Comparison of ENCODE assay signal across 1 cellular context in genomic region chr12:28130625-28131598, GRCh38.
TF ChIP-seq lines count a peak whose summit lies in the region.

No MANE protein-coding gene starts in this region.

TF ChIP-seq in K562, 482 proteins besides CTCF, POLR2A, EP300 and RAD21 (continued from another document):
- TF ChIP-seq ZBTB40 (IDR thresholded peaks at IDR 0.05) (peak; percentile 57; the same call in 1 of the 2 replicates), ZBTB40 (CRISPR knock-in tag; IDR thresholded peaks at IDR 0.05) (no peak), MTA1 (IDR thresholded peaks at IDR 0.05; ENCODE audit: borderline replicate concordance) (peak; percentile 32; the same call in 1 of the 2 replicates), MAZ (CRISPR knock-in tag; conservative IDR thresholded peaks at IDR 0.05 in 1 of 2, IDR thresholded peaks at IDR 0.05 in 1 of 2) (peak; percentile 62 to 72; a peak in 2 of 4 replicates), ZNF395 (CRISPR knock-in tag; IDR thresholded peaks at IDR 0.05) (peak; percentile 62; the same call in 1 of the 2 replicates), LCOR (CRISPR knock-in tag; IDR thresholded peaks at IDR 0.05) (peak; percentile 46; the same call in 1 of the 2 replicates), TCF3 (CRISPR knock-in tag; IDR thresholded peaks at IDR 0.05) (peak; percentile 82), CHAMP1 (IDR thresholded peaks at IDR 0.05) (peak; percentile 86), KLF16 (IDR thresholded peaks at IDR 0.05) (peak; percentile 89), TARDBP (IDR thresholded peaks at IDR 0.05) (no peak), MEF2A (IDR thresholded peaks at IDR 0.05; ENCODE audit: control insufficient read depth, low read depth, low read length) (no peak), THRA (IDR thresholded peaks at IDR 0.05) (no peak), POLR2AphosphoS5 (IDR thresholded peaks at IDR 0.05; ENCODE audit: control insufficient read depth, insufficient read depth, low read depth, low read length) (peak; percentile 73; the same call in 1 of the 2 replicates), CHD1 (IDR thresholded peaks at IDR 0.05; ENCODE audit: low read length) (no peak), MED1 (CRISPR knock-in tag; IDR thresholded peaks at IDR 0.05; ENCODE audit: borderline replicate concordance) (no peak), HLTF (IDR thresholded peaks at IDR 0.05) (no peak), ZNF143 (CRISPR knock-in tag; IDR thresholded peaks at IDR 0.05) (no peak), ZFPM2 (CRISPR knock-in tag; IDR thresholded peaks at IDR 0.05) (no peak), RBM17 (IDR thresholded peaks at IDR 0.05; ENCODE audit: borderline replicate concordance, low read depth, low read length) (no peak), TRIM28 (IDR thresholded peaks at IDR 0.05) (no peak; the same call in 1 of the 2 replicates), CTBP1 (IDR thresholded peaks at IDR 0.05; ENCODE audit: borderline replicate concordance) (peak; percentile 64; the same call in 1 of the 2 replicates), ZNF785 (CRISPR knock-in tag; IDR thresholded peaks at IDR 0.05) (no peak), ZNF384 (IDR thresholded peaks at IDR 0.05; ENCODE audit: low read depth, low read length) (no peak), THAP12 (CRISPR knock-in tag; IDR thresholded peaks at IDR 0.05) (no peak), HMG20A (CRISPR knock-in tag; conservative IDR thresholded peaks at IDR 0.05) (no peak), RBM25 (IDR thresholded peaks at IDR 0.05; ENCODE audit: low read depth, low read length, severe bottlenecking) (no peak), NFXL1 (CRISPR knock-in tag; IDR thresholded peaks at IDR 0.05) (no peak), DMBX1 (CRISPR knock-in tag; IDR thresholded peaks at IDR 0.05; ENCODE audit: borderline replicate concordance) (peak; percentile 49; the same call in 1 of the 2 replicates), FOXP4 (CRISPR knock-in tag; IDR thresholded peaks at IDR 0.05; ENCODE audit: borderline replicate concordance) (no peak), SRSF1 (IDR thresholded peaks at IDR 0.05; ENCODE audit: low read depth, low read length) (no peak), PHF20 (IDR thresholded peaks at IDR 0.05; ENCODE audit: partially characterized antibody) (no peak), KDM5B (IDR thresholded peaks at IDR 0.05; ENCODE audit: insufficient replicate concordance, low read depth, low read length) (no peak), ZSCAN32 (CRISPR knock-in tag; IDR thresholded peaks at IDR 0.05) (no peak), FOXA3 (CRISPR knock-in tag; conservative IDR thresholded peaks at IDR 0.05 in 1 of 2, IDR thresholded peaks at IDR 0.05 in 1 of 2) (no peak), HNRNPLL (IDR thresholded peaks at IDR 0.05; ENCODE audit: low read depth, low read length, poor library complexity, severe bottlenecking) (peak; percentile 60), SIN3B (IDR thresholded peaks at IDR 0.05; ENCODE audit: low read depth) (no peak), MCM3 (IDR thresholded peaks at IDR 0.05) (no peak), TAF9B (IDR thresholded peaks at IDR 0.05; ENCODE audit: partially characterized antibody) (peak; percentile 66), ZKSCAN1 (IDR thresholded peaks at IDR 0.05; ENCODE audit: low read depth, low read length) (0 out of 2 replicates have a peak, but pooled peaks have one; percentile 58), PRMT5 (CRISPR knock-in tag; IDR thresholded peaks at IDR 0.05) (no peak), RBM34 (IDR thresholded peaks at IDR 0.05; ENCODE audit: borderline replicate concordance, insufficient read depth, low read length) (no peak), CSDE1 (IDR thresholded peaks at IDR 0.05) (no peak), CXXC5 (CRISPR knock-in tag; IDR thresholded peaks at IDR 0.05) (peak; percentile 93), ZBTB17 (CRISPR knock-in tag; IDR thresholded peaks at IDR 0.05) (no peak), RBBP5 (IDR thresholded peaks at IDR 0.05; ENCODE audit: borderline replicate concordance, insufficient read depth, low read length, poor library complexity, severe bottlenecking) (peak; percentile 51), ZNF224 (CRISPR knock-in tag; IDR thresholded peaks at IDR 0.05) (no peak), CHD2 (IDR thresholded peaks at IDR 0.05; ENCODE audit: low read depth, low read length) (no peak)
TF ChIP-seq in K562: peak in this region for 142.
